18 cellular contexts compared by ENCODE assay signal in genomic region chr10:8897769-8898168, GRCh38.
DNase-seq lines count a peak whose midpoint lies in the region; ATAC-seq lines count a peak whose summit lies in the region.
"Had no signal": no experiment of that assay in that cellular context is flagged by ENCODE, and none has a peak within 500 bp of the region (broad histone marks: within the 10 kb centered on the region; RNA-seq: fewer than 3 reads in every experiment).

No MANE protein-coding gene starts in this region.

- peak overlapping the region; percentile 34 for H3K27ac Mint-ChIP-seq in activated T-cell treated with anti-CD3 and anti-CD28 coated beads, Interleukin-2, amount 50 U/mL, for 24 hours
- peak overlapping the region in 1 of 3 donors; percentile 62 for H3K27ac Mint-ChIP-seq in CD4-positive, CD25-positive, alpha-beta regulatory T cell
- H3K27ac Mint-ChIP-seq in activated T-helper 2 cell treated with anti-CD3 and anti-CD28 coated beads, Interferon-gamma antibody, Interleukin-2, Interleukin-4, amounts not matched to agents 10 μg/mL and 5 μg/mL and 100 μg/mL, durations not matched to agents 14 hours and 24 hours and 36 hours: peak overlapping the region; percentile 1
- H3K27ac Mint-ChIP-seq: CD8-positive, alpha-beta T cell had no signal

- peaks cover 5% of the 10 kb centered on the region for H3K9me3 Mint-ChIP-seq in activated T-cell treated with anti-CD3 and anti-CD28 coated beads, Interleukin-2, amount 50 U/mL, for 24 hours
- H3K9me3 Mint-ChIP-seq in CD4-positive, CD25-positive, alpha-beta regulatory T cell: peaks cover 0 to 1% (median 0%) of the 10 kb centered on the region in 7 donors
- H3K9me3 Mint-ChIP-seq in activated T-helper 2 cell treated with anti-CD3 and anti-CD28 coated beads, Interferon-gamma antibody, Interleukin-2, Interleukin-4, amounts not matched to agents 10 μg/mL and 5 μg/mL and 100 μg/mL, durations not matched to agents 14 hours and 24 hours and 36 hours: peaks cover 3% of the 10 kb centered on the region
- H3K9me3 Mint-ChIP-seq: CD8-positive, alpha-beta T cell had no signal

- peak overlapping the region; percentile 11 for H3K4me3 ChIP-seq in CD4-positive, CD25-positive, alpha-beta regulatory T cell (ENCODE audit: low read depth, low read length)
- H3K4me3 ChIP-seq: BLaER1 treated with 17β-estradiol and CSF1 and Interleukin-3, amounts not matched to agents 10 nM and 100 nM; GM23248 had no signal

- H3K27me3 Mint-ChIP-seq in activated T-cell treated with anti-CD3 and anti-CD28 coated beads, Interleukin-2, amount 50 U/mL, for 24 hours: peaks cover 4% of the 10 kb centered on the region
- peaks cover 4% of the 10 kb centered on the region for H3K27me3 Mint-ChIP-seq in CD4-positive, CD25-positive, alpha-beta regulatory T cell
- no peaks in the 10 kb centered on the region for H3K27me3 Mint-ChIP-seq in activated T-helper 2 cell treated with anti-CD3 and anti-CD28 coated beads, Interferon-gamma antibody, Interleukin-2, Interleukin-4, amounts not matched to agents 10 μg/mL and 5 μg/mL and 100 μg/mL, durations not matched to agents 14 hours and 24 hours and 36 hours (ENCODE audit: low read depth)

- H3K36me3 ChIP-seq in CD4-positive, CD25-positive, alpha-beta regulatory T cell (ENCODE audit: control insufficient read depth, insufficient read depth, low read length): no peaks in the 10 kb centered on the region
- no peaks in the 10 kb centered on the region for H3K36me3 ChIP-seq in KOPT-K1 (ENCODE audit: insufficient read depth, low read length)
- H3K36me3 ChIP-seq: BLaER1 treated with 17β-estradiol and CSF1 and Interleukin-3, amounts not matched to agents 10 nM and 100 nM had no signal

- H3K4me1 ChIP-seq in CD4-positive, CD25-positive, alpha-beta regulatory T cell (ENCODE audit: control insufficient read depth, insufficient read depth, low read length, poor library complexity, severe bottlenecking): no peaks in the 10 kb centered on the region
- H3K4me1 ChIP-seq: Caco-2 had no signal

- no peak for ATAC-seq in CD4-positive, CD25-positive, alpha-beta regulatory T cell (ENCODE audit: low read depth in 2 of 2)
- ATAC-seq in GM18520 (IDR thresholded peaks at IDR 0.05; ENCODE audit: unreplicated experiment) (no peak), GM18907 (IDR thresholded peaks at IDR 0.05; ENCODE audit: unreplicated experiment) (no peak)
- ATAC-seq: CD8-positive, alpha-beta T cell; HCT116; HepG2 had no signal

- H3K4me3 Mint-ChIP-seq in activated T-cell treated with anti-CD3 and anti-CD28 coated beads, Interleukin-2, amount 50 U/mL, for 24 hours: no peak overlapping the region
- peak overlapping the region in 2 of 4 donors; percentile 29 to 53 for H3K4me3 Mint-ChIP-seq in CD4-positive, CD25-positive, alpha-beta regulatory T cell
- H3K4me3 Mint-ChIP-seq in activated T-helper 2 cell treated with anti-CD3 and anti-CD28 coated beads, Interferon-gamma antibody, Interleukin-2, Interleukin-4, amounts not matched to agents 10 μg/mL and 5 μg/mL and 100 μg/mL, durations not matched to agents 14 hours and 24 hours and 36 hours (ENCODE audit: low read depth): no peak overlapping the region
- H3K4me3 Mint-ChIP-seq: CD8-positive, alpha-beta T cell had no signal

- no peak for DNase-seq in activated T-cell treated with anti-CD3 and anti-CD28 coated beads, Interleukin-2, amount 50 U/mL, for 24 hours
- DNase-seq in activated T-cell treated with anti-CD3 and anti-CD28 coated beads, Interleukin-2, amount 50 U/mL, for 48 hours: no peak
- no peak for DNase-seq in CD4-positive, CD25-positive, alpha-beta regulatory T cell
- no peak for DNase-seq in activated T-helper 2 cell treated with anti-CD3 and anti-CD28 coated beads, Interferon-gamma antibody, Interleukin-2, Interleukin-4, amounts not matched to agents 10 μg/mL and 5 μg/mL and 100 μg/mL, durations not matched to agents 14 hours and 24 hours and 36 hours (ENCODE audit: low spot score)
- no peak for DNase-seq in NCI-H2196 (lab: John Stamatoyannopoulos, UW; ENCODE audit: unreplicated experiment)
- DNase-seq: 8988T; AML-193; Caco-2; CD8-positive, alpha-beta T cell; DND-41; GDM1; GM23248 had no signal

- H3K27me3 ChIP-seq in CD4-positive, CD25-positive, alpha-beta regulatory T cell (ENCODE audit: control insufficient read depth, insufficient read depth, low read length): no peaks in the 10 kb centered on the region
- H3K27me3 ChIP-seq: BLaER1 treated with 17β-estradiol and CSF1 and Interleukin-3, amounts not matched to agents 10 nM and 100 nM had no signal

- peak overlapping the region; percentile 48 for H3K27ac ChIP-seq in CD4-positive, CD25-positive, alpha-beta regulatory T cell (ENCODE audit: insufficient read depth, low read length, poor library complexity, severe bottlenecking)
- peak overlapping the region; percentile 89 for H3K27ac ChIP-seq in KOPT-K1 (ENCODE audit: low read depth, low read length, poor library complexity, severe bottlenecking)
- H3K27ac ChIP-seq: BLaER1 treated with 17β-estradiol and CSF1 and Interleukin-3, amounts not matched to agents 10 nM and 100 nM; GM23248 had no signal

- no peaks in the 10 kb centered on the region for H3K36me3 Mint-ChIP-seq in activated T-cell treated with anti-CD3 and anti-CD28 coated beads, Interleukin-2, amount 50 U/mL, for 24 hours (ENCODE audit: low read depth)
- no peaks in the 10 kb centered on the region for H3K36me3 Mint-ChIP-seq in CD4-positive, CD25-positive, alpha-beta regulatory T cell
- peaks cover 14% of the 10 kb centered on the region for H3K36me3 Mint-ChIP-seq in activated T-helper 2 cell treated with anti-CD3 and anti-CD28 coated beads, Interferon-gamma antibody, Interleukin-2, Interleukin-4, amounts not matched to agents 10 μg/mL and 5 μg/mL and 100 μg/mL, durations not matched to agents 14 hours and 24 hours and 36 hours (ENCODE audit: low read depth)
- H3K36me3 Mint-ChIP-seq: CD8-positive, alpha-beta T cell had no signal

- H3K9me3 ChIP-seq in CD4-positive, CD25-positive, alpha-beta regulatory T cell (ENCODE audit: control insufficient read depth in 2 of 2, low read length in 2 of 2): no peaks in the 10 kb centered on the region
- H3K9me3 ChIP-seq in KOPT-K1 (ENCODE audit: insufficient read depth, low read length, poor library complexity, severe bottlenecking): no peaks in the 10 kb centered on the region
- H3K9me3 ChIP-seq: BLaER1 treated with 17β-estradiol and CSF1 and Interleukin-3, amounts not matched to agents 10 nM and 100 nM; Caco-2 had no signal

- peaks cover 29% of the 10 kb centered on the region for H3K4me1 Mint-ChIP-seq in activated T-cell treated with anti-CD3 and anti-CD28 coated beads, Interleukin-2, amount 50 U/mL, for 24 hours (ENCODE audit: low read depth)
- peaks cover 0 to 4% (median 2%) of the 10 kb centered on the region in 4 donors for H3K4me1 Mint-ChIP-seq in CD4-positive, CD25-positive, alpha-beta regulatory T cell
- H3K4me1 Mint-ChIP-seq in activated T-helper 2 cell treated with anti-CD3 and anti-CD28 coated beads, Interferon-gamma antibody, Interleukin-2, Interleukin-4, amounts not matched to agents 10 μg/mL and 5 μg/mL and 100 μg/mL, durations not matched to agents 14 hours and 24 hours and 36 hours (ENCODE audit: low read depth): peaks cover 20% of the 10 kb centered on the region

- intact Hi-C loops in activated T-helper 2 cell treated with anti-CD3 and anti-CD28 coated beads, Interferon-gamma antibody, Interleukin-2, Interleukin-4, amounts not matched to agents 10 μg/mL and 5 μg/mL and 100 μg/mL, durations not matched to agents 14 hours and 24 hours and 36 hours (cut with micrococcal nuclease): no loop called here
